Comparison of ENCODE assay signal across 23 cellular contexts in genomic region chr20:24166127-24166389, GRCh38.
"Had no signal": no experiment of that assay in that cellular context is flagged by ENCODE, and none has a peak within 500 bp of the region (broad histone marks: within the 10 kb centered on the region; RNA-seq: fewer than 3 reads in every experiment).

No MANE protein-coding gene starts in this region.

- DNase-seq: effector CD4-positive, alpha-beta T cell; foreskin melanocyte; head of caudate nucleus; left colon; mammary epithelial cell; mucosa of descending colon; naive thymus-derived CD8-positive, alpha-beta T cell; occipital lobe; pancreas; psoas muscle; retina; right lobe of liver; spleen; stimulated activated CD4-positive, alpha-beta T cell treated with anti-CD3 and anti-CD28 coated beads, Interleukin-15, amount 100 ng/mL, for 24 hours; stimulated activated CD4-positive, alpha-beta T cell treated with anti-CD3 and anti-CD28 coated beads, Interleukin-1b, Interleukin-23, amount 100 ng/mL, for 48 hours; stimulated activated CD4-positive, alpha-beta T cell treated with anti-CD3 and anti-CD28 coated beads, Interleukin-4, amount 100 ng/mL, for 4 hours; stimulated activated naive B cell treated with anti-CD40 and anti-IgM and Interleukin-4, amounts not matched to agents 10 μg/mL and 1 μg/mL and 100 μg/mL, for 72 hours; stimulated activated naive CD8-positive, alpha-beta T cell treated with anti-CD3 and anti-CD28 coated beads, Interleukin-15, amount 100 ng/mL, for 72 hours; transverse colon had no signal

- H3K27ac Mint-ChIP-seq: naive thymus-derived CD8-positive, alpha-beta T cell; stimulated activated naive B cell treated with anti-CD40 and anti-IgM and Interleukin-4, amounts not matched to agents 10 μg/mL and 1 μg/mL and 100 μg/mL, for 72 hours had no signal

- H3K4me1 ChIP-seq: pancreas, psoas muscle, right lobe of liver, spleen had no signal

- H3K36me3 Mint-ChIP-seq: naive thymus-derived CD8-positive, alpha-beta T cell; stimulated activated naive B cell treated with anti-CD40 and anti-IgM and Interleukin-4, amounts not matched to agents 10 μg/mL and 1 μg/mL and 100 μg/mL, for 72 hours had no signal

- ATAC-seq: left colon; mucosa of descending colon; naive thymus-derived CD8-positive, alpha-beta T cell; pancreas; psoas muscle; right lobe of liver; stimulated activated naive B cell treated with anti-CD40 and anti-IgM and Interleukin-4, amounts not matched to agents 10 μg/mL and 1 μg/mL and 100 μg/mL, for 72 hours; stimulated activated naive CD8-positive, alpha-beta T cell treated with anti-CD3 and anti-CD28 coated beads, Interleukin-15, amount 100 ng/mL, for 72 hours had no signal

- H3K4me3 Mint-ChIP-seq: naive thymus-derived CD8-positive, alpha-beta T cell; neural crest cell; stimulated activated naive B cell treated with anti-CD40 and anti-IgM and Interleukin-4, amounts not matched to agents 10 μg/mL and 1 μg/mL and 100 μg/mL, for 72 hours; stimulated activated naive CD8-positive, alpha-beta T cell treated with anti-CD3 and anti-CD28 coated beads, Interleukin-15, amount 100 ng/mL, for 72 hours had no signal

- H3K36me3 ChIP-seq: pancreas, right lobe of liver, spleen, thoracic aorta, transverse colon had no signal

- H3K27me3 ChIP-seq: hepatocyte, pancreas, right lobe of liver, transverse colon had no signal

- H3K4me3 ChIP-seq: coronary artery, hepatocyte, mucosa of descending colon, pancreas, psoas muscle, right lobe of liver, spleen, thoracic aorta, transverse colon had no signal

- H3K27me3 Mint-ChIP-seq: naive thymus-derived CD8-positive, alpha-beta T cell; stimulated activated naive CD8-positive, alpha-beta T cell treated with anti-CD3 and anti-CD28 coated beads, Interleukin-15, amount 100 ng/mL, for 72 hours had no signal

- H3K4me1 Mint-ChIP-seq: stimulated activated naive B cell treated with anti-CD40 and anti-IgM and Interleukin-4, amounts not matched to agents 10 μg/mL and 1 μg/mL and 100 μg/mL, for 72 hours; stimulated activated naive CD8-positive, alpha-beta T cell treated with anti-CD3 and anti-CD28 coated beads, Interleukin-15, amount 100 ng/mL, for 72 hours had no signal

- H3K4me2 ChIP-seq: hepatocyte had no signal

- H3K79me2 ChIP-seq: hepatocyte had no signal

- H3K27ac ChIP-seq: coronary artery, hepatocyte, pancreas, psoas muscle, right lobe of liver, spleen, thoracic aorta, transverse colon had no signal
